14 cellular contexts compared by ENCODE assay signal in the genomic region with DNA sequence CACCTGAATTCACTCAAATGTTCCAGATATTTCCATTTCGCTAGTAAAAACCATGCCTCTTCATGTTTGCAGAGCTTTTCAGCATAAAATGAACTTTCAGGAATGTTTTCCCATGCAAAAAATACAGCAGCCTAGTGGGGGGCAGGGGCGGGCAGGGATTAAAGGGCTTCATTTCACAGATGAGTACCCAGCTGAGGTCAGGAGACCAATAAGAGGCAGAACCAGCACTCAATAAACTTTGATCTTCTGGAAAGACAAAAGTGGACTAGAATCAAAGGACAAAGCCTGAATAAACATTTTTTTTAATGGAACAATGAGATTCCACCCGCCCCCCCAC. TPM values are rescaled to one million over a fixed set of nuclear protein-coding genes. Genes with fewer than 3 reads are reported as not detected.
DNase-seq lines count a peak whose midpoint lies in the region; ATAC-seq, FAIRE-seq and TF ChIP-seq lines count a peak whose summit lies in the region.
"Had no signal": no experiment of that assay in that cellular context is flagged by ENCODE, and none has a peak within 500 bp of the region (broad histone marks: within the 10 kb centered on the region; RNA-seq: fewer than 3 reads in every experiment).

No MANE protein-coding gene starts in this region.

- 66% methylated on average over 3 of the region's 3 CpGs for WGBS in A549 (ENCODE audit: missing lambda C conversion rate)
- 69% methylated on average over 2 of the region's 3 CpGs for WGBS in mammary epithelial cell (ENCODE audit: low coverage, missing lambda C conversion rate)
- WGBS in spleen, 5 donors: 92 to 96% (median 94%) methylated on average over 3 of the region's 3 CpGs

- H3K9me3 Mint-ChIP-seq in osteocyte (ENCODE audit: unreplicated experiment): no peaks in the 10 kb centered on the region
- H3K9me3 Mint-ChIP-seq: nephron progenitor cell had no signal

- H3K79me2 ChIP-seq in HCT116 (ENCODE audit: insufficient read depth, low read length): peaks cover 15% of the 10 kb centered on the region; the same call in 1 of the 2 replicates
- H3K79me2 ChIP-seq in mammary epithelial cell (ENCODE audit: insufficient read depth, low read length): peaks cover 61% of the 10 kb centered on the region
- H3K79me2 ChIP-seq in osteoblast (ENCODE audit: insufficient read depth, low read length): peaks cover 56% of the 10 kb centered on the region

- RAD21 ChIA-PET in HCT116 (lab: Charles Lee; ENCODE audit: low non-redundant PET in 1 of 2, low total read pairs in 2 of 2, uncharacterized antibody in 2 of 2, unreplicated experiment in 2 of 2): interaction anchor here (0.9 kb wide), 2 partner anchors 9 to 54 kb away, joined by 3 read pairs; no protein-coding TSS in a partner anchor

- H3K27ac ChIP-seq in A549: peak overlapping the region; percentile 41 to 76; a peak in 5 of 6 replicates
- H3K27ac ChIP-seq in HCT116 (ENCODE audit: low read depth, low read length): peak overlapping the region; percentile 58
- H3K27ac ChIP-seq in mammary epithelial cell (ENCODE audit: insufficient read depth, low read depth, low read length): peak overlapping the region; percentile 48
- peak overlapping the region; percentile 44 for H3K27ac ChIP-seq in osteoblast (ENCODE audit: low read depth, low read length)
- no peak overlapping the region for H3K27ac ChIP-seq in spleen
- H3K27ac ChIP-seq: HL-60 had no signal

- no peak for FAIRE-seq in A549 (lab: Jason Lieb, UNC)
- FAIRE-seq: GM12878 had no signal

- peaks cover 22% of the 10 kb centered on the region for H3K4me1 Mint-ChIP-seq in osteocyte (ENCODE audit: unreplicated experiment)

- DNase-seq in A549 (ENCODE audit: low read depth in 1 of 2, low spot score in 1 of 2): no peak
- no peak for DNase-seq in HCT116 (ENCODE audit: low read depth, low spot score)
- DNase-seq in mammary epithelial cell: no peak
- DNase-seq in osteoblast (ENCODE audit: insufficient read length, low spot score, missing footprints): peak; percentile 18
- DNase-seq in NCI-H146 (lab: John Stamatoyannopoulos, UW): no peak
- no peak for DNase-seq in osteocyte (ENCODE audit: extremely low spot score, unreplicated experiment)
- no peak for DNase-seq in activated effector memory CD4-positive, alpha-beta T cell treated with anti-CD3 and anti-CD28 coated beads, Interleukin-2, amount 50 U/mL, for 16 hours
- no peak for DNase-seq in spleen
- DNase-seq: amygdala, nephron progenitor cell had no signal

- H3K36me3 Mint-ChIP-seq in osteocyte (ENCODE audit: unreplicated experiment): no peaks in the 10 kb centered on the region

- TF ChIP-seq RAD21 in A549 (conservative IDR thresholded peaks at IDR 0.05 in 1 of 2, IDR thresholded peaks at IDR 0.05 in 1 of 2): no peak
- TF ChIP-seq RAD21 in HCT116 (IDR thresholded peaks at IDR 0.05; ENCODE audit: low read depth): no peak

- H3K27me3 ChIP-seq in HCT116 (ENCODE audit: insufficient read depth, low read length) (no peaks in the 10 kb centered on the region), mammary epithelial cell (ENCODE audit: insufficient read depth, low read length) (no peaks in the 10 kb centered on the region), osteoblast (ENCODE audit: insufficient read depth, low read length) (no peaks in the 10 kb centered on the region), spleen (replicated peaks in 1 of 7) (no peaks in the 10 kb centered on the region)
- H3K27me3 ChIP-seq: MG63, vagina had no signal

- peak overlapping the region; percentile 28; the same call in 1 of the 2 replicates for H3K9ac ChIP-seq in HCT116 (ENCODE audit: low read length)
- H3K9ac ChIP-seq in mammary epithelial cell (ENCODE audit: insufficient read depth, low read length): no peak overlapping the region

- H3K4me3 Mint-ChIP-seq in osteocyte (ENCODE audit: unreplicated experiment): no peak overlapping the region

- H3K36me3 ChIP-seq in HCT116 (ENCODE audit: control insufficient read depth in 1 of 2, insufficient read depth in 2 of 2, low read length in 2 of 2) (no peaks in the 10 kb centered on the region), mammary epithelial cell (ENCODE audit: insufficient read depth, low read length) (no peaks in the 10 kb centered on the region), osteoblast (ENCODE audit: insufficient read depth, low read length) (no peaks in the 10 kb centered on the region), spleen (no peaks in the 10 kb centered on the region)
- H3K36me3 ChIP-seq: MG63, vagina had no signal

- TF ChIP-seq CTCF in A549 (IDR thresholded peaks at IDR 0.05) (no peak), HCT116 (IDR thresholded peaks at IDR 0.05 in 2 of 3, conservative IDR thresholded peaks at IDR 0.05 in 1 of 3; ENCODE audit: borderline replicate concordance in 1 of 3, insufficient read depth in 1 of 3, low read depth in 2 of 3, low read length in 2 of 3) (no peak), mammary epithelial cell (conservative IDR thresholded peaks at IDR 0.05 in 1 of 2, IDR thresholded peaks at IDR 0.05 in 1 of 2; ENCODE audit: extremely low read depth in 1 of 2, insufficient read depth in 1 of 2, low read depth in 1 of 2, low read length in 2 of 2) (no peak), osteoblast (IDR thresholded peaks at IDR 0.05; ENCODE audit: extremely low read depth, low read depth, low read length) (no peak), osteocyte (IDR thresholded peaks at IDR 0.05) (no peak), spleen (IDR thresholded peaks at IDR 0.05 in 8 of 11, conservative IDR thresholded peaks at IDR 0.05 in 3 of 11) (no peak)

- no peaks in the 10 kb centered on the region for H3K9me2 ChIP-seq in HCT116 (ENCODE audit: insufficient read depth)

- in situ Hi-C loops in mammary epithelial cell (cut with MboI; ENCODE audit: low sequenced_read_pairs in 2 of 2): no loop called here

- H3K9me3 ChIP-seq in A549: no peaks in the 10 kb centered on the region
- no peaks in the 10 kb centered on the region for H3K9me3 ChIP-seq in HCT116 (ENCODE audit: control insufficient read depth in 1 of 2, insufficient read depth in 1 of 2, low read depth in 1 of 2, low read length in 2 of 2)
- no peaks in the 10 kb centered on the region for H3K9me3 ChIP-seq in mammary epithelial cell (replicated peaks; ENCODE audit: insufficient read depth, low read length)
- no peaks in the 10 kb centered on the region for H3K9me3 ChIP-seq in osteoblast (ENCODE audit: low read depth, low read length)
- H3K9me3 ChIP-seq in spleen: no peaks in the 10 kb centered on the region
- H3K9me3 ChIP-seq: MG63, vagina had no signal

- H3K4me3 ChIP-seq in A549 (no peak overlapping the region), HCT116 (replicated peaks in 1 of 2; ENCODE audit: low read depth in 1 of 2, low read length in 2 of 2) (peak overlapping the region in 1 of 2 experiments; percentile 40; a peak in 3 of 4 replicates), mammary epithelial cell (replicated peaks in 1 of 3; ENCODE audit: insufficient read depth in 1 of 3, low read depth in 2 of 3, low read length in 3 of 3) (no peak overlapping the region), osteoblast (ENCODE audit: insufficient read depth, low read length) (no peak overlapping the region), spleen (no peak overlapping the region)
- H3K4me3 ChIP-seq: GM12878, MG63, vagina had no signal

- H3K4me1 ChIP-seq in A549 (peaks cover 19% of the 10 kb centered on the region), HCT116 (ENCODE audit: control insufficient read depth in 1 of 2, insufficient read depth in 2 of 2, low read length in 2 of 2) (peaks cover 44 to 48% of the 10 kb centered on the region in 2 experiments), mammary epithelial cell (ENCODE audit: insufficient read depth, low read length) (peaks cover 32% of the 10 kb centered on the region), osteoblast (ENCODE audit: insufficient read depth, low read length) (peaks cover 15% of the 10 kb centered on the region), spleen (peaks cover 4 to 36% (median 17%) of the 10 kb centered on the region in 6 donors)

- no peak for TF ChIP-seq EP300 in A549 (IDR thresholded peaks at IDR 0.05)

- no peaks in the 10 kb centered on the region for H4K20me1 ChIP-seq in HCT116 (ENCODE audit: insufficient read depth)
- H4K20me1 ChIP-seq in mammary epithelial cell (ENCODE audit: insufficient read depth, low read length): no peaks in the 10 kb centered on the region
- H4K20me1 ChIP-seq in osteoblast (ENCODE audit: insufficient read depth, low read length): peaks cover 18% of the 10 kb centered on the region

- dilution Hi-C loops in mammary epithelial cell (cut with HindIII; ENCODE audit: low sequenced_read_pairs): no loop called here

- BruUV-seq in HCT116 (replicated peaks; lab: Mats Ljungman, UMichigan) (no TSS peak), mammary epithelial cell (replicated peaks; lab: Mats Ljungman, UMichigan) (no TSS peak)

- CTCF ChIA-PET in A549 (lab: Yijun Ruan, JAX) (interaction anchor here (1.1 to 7.1 kb wide), 4 partner anchors 9 to 54 kb away, joined by 3 to 43 read pairs (median 14); no protein-coding TSS in a partner anchor), HCT116 (lab: Charles Lee) (interaction anchor here (1.1 to 1.3 kb wide), 2 partner anchors 9 to 14 kb away, joined by 4 read pairs; a partner anchor contains a TSS), mammary epithelial cell (lab: Charles Lee; ENCODE audit: low non-redundant PET) (interaction anchor here (0.5 kb wide), 1 partner anchor 37 kb away, joined by 5 read pairs; no protein-coding TSS in a partner anchor)

- H3K4me2 ChIP-seq in A549 (peak overlapping the region; percentile 65), HCT116 (ENCODE audit: low read length) (peak overlapping the region; percentile 76), mammary epithelial cell (ENCODE audit: insufficient read depth, low read depth, low read length) (peak overlapping the region; percentile 66), osteoblast (ENCODE audit: insufficient read depth, low read length) (no peak overlapping the region)

- no peak for ATAC-seq in A549
- ATAC-seq in HCT116: no peak

- POLR2A ChIA-PET in A549 (lab: Yijun Ruan, JAX) (interaction anchor here (1.1 to 1.3 kb wide), 2 partner anchors 8 to 9 kb away, joined by 4 read pairs; a partner anchor contains a TSS), HCT116 (lab: Charles Lee) (interaction anchor here (0.9 to 1.8 kb wide), 4 partner anchors 8 to 16 kb away, joined by 3 to 9 read pairs (median 4); a partner anchor contains a TSS)

- H3K27me3 Mint-ChIP-seq in osteocyte (ENCODE audit: unreplicated experiment): no peaks in the 10 kb centered on the region

- H3K27ac Mint-ChIP-seq in osteocyte (ENCODE audit: unreplicated experiment): no peak overlapping the region

- intact Hi-C loops in HCT116 (cut with micrococcal nuclease): loop anchor here (5.0 kb wide), 1 partner anchor 54 kb away; no protein-coding TSS in a partner anchor
- intact Hi-C loops in mammary epithelial cell (cut with micrococcal nuclease): loop anchor here (1.0 kb wide), 1 partner anchor 37 kb away; no protein-coding TSS in a partner anchor
- intact Hi-C loops in spleen (cut with DNase I; ENCODE audit: low total_unique reads): no loop called here

- TF ChIP-seq POLR2A in A549 (IDR thresholded peaks at IDR 0.05; ENCODE audit: low read length) (no peak), HCT116 (IDR thresholded peaks at IDR 0.05; ENCODE audit: borderline replicate concordance, extremely low read depth, insufficient read depth, insufficient read length) (no peak), spleen (IDR thresholded peaks at IDR 0.05) (no peak)

- H2AFZ ChIP-seq in HCT116 (ENCODE audit: low read depth, low read length, poor library complexity, severe bottlenecking) (no peak overlapping the region), mammary epithelial cell (ENCODE audit: low read depth, low read length) (no peak overlapping the region), osteoblast (ENCODE audit: low read length) (no peak overlapping the region)

RNA-seq across cellular contexts. Expression of a gene that starts 8.0 kb away (rescaled TPM):
- 3.2 and 4.0 TPM in 2 replicates for polyA plus RNA-seq in A549 (2011; rRNA removed)
- 6.8 and 8.5 TPM in 2 replicates for polyA plus RNA-seq in A549 (2012; cell fraction: cytosol; rRNA removed)
- 18.2 and 22.8 TPM in 2 replicates for polyA plus RNA-seq in A549 (2012; cell fraction: nucleus; rRNA removed)
- 4.6 to 6.1 TPM (median 5.6 TPM) in 3 replicates for polyA plus RNA-seq in A549 (2017; fragmentation: RNase III; extraction: RNeasy Plus Mini Kit Qiagen cat#74134 plus additional on column Dnase treatment)
- polyA minus RNA-seq in A549 (2011; rRNA and poly(A)+ RNA removed): 4.0 and 6.4 TPM in 2 replicates
- total RNA-seq in HCT116 (2021; ENCODE audit: unreplicated experiment): 5.3 TPM
- polyA plus RNA-seq in HCT116 (2012): 2.4 and 2.8 TPM in 2 replicates
- total RNA-seq in mammary epithelial cell: 10 to 100 TPM in 1 of 2 donors, 1 to 10 TPM in 1; 7.7 to 12.2 TPM
- polyA plus RNA-seq in mammary epithelial cell: 4.6 TPM
- 7.0 TPM for polyA minus RNA-seq in mammary epithelial cell
- total RNA-seq in osteoblast: 3.8 and 4.3 TPM in 2 replicates
- total RNA-seq in osteocyte: 3.6 and 3.9 TPM in 2 replicates
- 1 to 10 TPM; 2.7 to 4.6 (median 4.0) TPM for total RNA-seq in spleen
- 1 to 10 TPM in 2 of 3 donors, under 1 TPM in 1; 1.00 to 2.4 (median 1.7) TPM for polyA plus RNA-seq in spleen

Comparison
In these comparisons a context has a peak if more than half of its experiments do, and no peak if none do; other contexts are left out.
1. H3K27ac ChIP-seq: peak in A549 (2 of 2), HCT116 (single experiment), mammary epithelial cell (single experiment) and osteoblast (single experiment); none in spleen (0 of 8).